ENCODE assay signal across 23 cellular contexts in the genomic region with DNA sequence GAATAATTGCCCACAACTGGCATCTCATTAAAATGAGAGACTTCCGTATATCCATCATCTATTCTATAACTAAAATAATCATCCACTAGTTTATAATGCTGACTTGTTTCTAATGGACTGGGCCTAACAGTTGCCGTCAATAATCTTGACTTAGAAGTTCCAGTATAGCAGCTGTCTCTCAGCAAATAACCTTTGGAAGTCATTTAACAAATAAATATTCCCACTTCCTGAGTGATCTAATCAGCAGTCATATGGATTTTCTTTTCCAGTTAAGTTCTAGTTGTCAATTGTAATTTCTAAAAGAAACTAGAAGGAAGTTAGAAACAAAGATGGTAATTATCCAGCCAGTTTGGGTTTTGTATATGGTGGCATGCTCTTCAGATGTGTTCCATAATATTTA.
DNase-seq lines count a peak whose midpoint lies in the region; FAIRE-seq and TF ChIP-seq lines count a peak whose summit lies in the region.
"Had no signal": no experiment of that assay in that cellular context is flagged by ENCODE, and none has a peak within 500 bp of the region (broad histone marks: within the 10 kb centered on the region; RNA-seq: fewer than 3 reads in every experiment).

No MANE protein-coding gene starts in this region.

- H3K27me3 ChIP-seq in HUES48 (ENCODE audit: control insufficient read depth, insufficient read depth, low read length): no peaks in the 10 kb centered on the region
- H3K27me3 ChIP-seq in endothelial cell of umbilical vein (ENCODE audit: control insufficient read depth in 2 of 2, insufficient read depth in 2 of 2, low read length in 2 of 2): no peaks in the 10 kb centered on the region
- no peaks in the 10 kb centered on the region for H3K27me3 ChIP-seq in mesenchymal stem cell (ENCODE audit: control insufficient read depth in 1 of 2, insufficient read depth in 1 of 2, low read length in 2 of 2)
- H3K27me3 ChIP-seq in smooth muscle cell (ENCODE audit: low read depth): no peaks in the 10 kb centered on the region
- H3K27me3 ChIP-seq: BLaER1 had no signal

- H3K9me3 ChIP-seq in HUES48 (ENCODE audit: control insufficient read depth, insufficient read depth, low read length) (no peaks in the 10 kb centered on the region), endothelial cell of umbilical vein (replicated peaks; ENCODE audit: control insufficient read depth, insufficient read depth, low read length) (no peaks in the 10 kb centered on the region), mesenchymal stem cell (ENCODE audit: control insufficient read depth, low read length) (no peaks in the 10 kb centered on the region), smooth muscle cell (replicated peaks; ENCODE audit: low read depth) (no peaks in the 10 kb centered on the region)
- H3K9me3 ChIP-seq: BLaER1, Caco-2 had no signal

- H3F3A ChIP-seq in smooth muscle cell (ENCODE audit: low read depth): peaks cover 13% of the 10 kb centered on the region

- H3K4ac ChIP-seq in mesenchymal stem cell (ENCODE audit: low read depth in 1 of 2, low read length in 2 of 2): no peak overlapping the region

- H3K4me2 ChIP-seq in endothelial cell of umbilical vein (ENCODE audit: insufficient read depth, low read length) (no peak overlapping the region), mesenchymal stem cell (ENCODE audit: low read length, poor library complexity, severe bottlenecking) (no peak overlapping the region), smooth muscle cell (peak overlapping the region; percentile 75)
- H3K4me2 ChIP-seq: BLaER1 had no signal

- TF ChIP-seq CTCF in endothelial cell of umbilical vein (IDR thresholded peaks at IDR 0.05; ENCODE audit: extremely low read depth in 1 of 2, insufficient read depth in 1 of 2, low read depth in 1 of 2, low read length in 2 of 2) (no peak), smooth muscle cell (IDR thresholded peaks at IDR 0.05; ENCODE audit: borderline replicate concordance, insufficient read depth, poor library complexity, severe bottlenecking) (no peak)

- H3K14ac ChIP-seq in mesenchymal stem cell (ENCODE audit: low read length in 2 of 2): no peak overlapping the region

- H3K9ac ChIP-seq in HUES48 (ENCODE audit: low read depth, low read length) (no peak overlapping the region), endothelial cell of umbilical vein (replicated peaks; ENCODE audit: extremely low read depth, insufficient read depth, low read length) (no peak overlapping the region), mesenchymal stem cell (ENCODE audit: low read length) (no peak overlapping the region), smooth muscle cell (ENCODE audit: low read depth) (no peak overlapping the region)
- H3K9ac ChIP-seq: BLaER1, GM23248 had no signal

- H3K23ac ChIP-seq in mesenchymal stem cell (ENCODE audit: low read length in 2 of 2): no peak overlapping the region

- H3K79me1 ChIP-seq in mesenchymal stem cell (replicated peaks; ENCODE audit: low read length, poor library complexity, severe bottlenecking): no peaks in the 10 kb centered on the region

- no TSS peak for BruUV-seq in endothelial cell of umbilical vein (replicated peaks; lab: Mats Ljungman, UMichigan)

- no peak overlapping the region for H3K18ac ChIP-seq in mesenchymal stem cell (ENCODE audit: low read depth in 1 of 2, low read length in 2 of 2)

- no peak overlapping the region for H2AFZ ChIP-seq in endothelial cell of umbilical vein (ENCODE audit: low read depth, low read length)
- H2AFZ ChIP-seq in mesenchymal stem cell (ENCODE audit: low read depth, low read length): no peak overlapping the region
- H2AFZ ChIP-seq in smooth muscle cell (ENCODE audit: low read depth): no peak overlapping the region
- H2AFZ ChIP-seq: GM23248 had no signal

- POLR2A ChIA-PET in endothelial cell of umbilical vein (lab: Charles Lee): no interaction called here

- no peaks in the 10 kb centered on the region for H3K79me2 ChIP-seq in endothelial cell of umbilical vein (ENCODE audit: control insufficient read depth, insufficient read depth, low read length)
- no peaks in the 10 kb centered on the region for H3K79me2 ChIP-seq in smooth muscle cell (ENCODE audit: low read depth)

- H2BK120ac ChIP-seq in mesenchymal stem cell (ENCODE audit: low read depth, low read length): no peak overlapping the region

- H3K4me3 ChIP-seq in HUES48 (ENCODE audit: low read depth, low read length): no peak overlapping the region
- no peak overlapping the region for H3K4me3 ChIP-seq in endothelial cell of umbilical vein (replicated peaks in 1 of 3; ENCODE audit: insufficient read depth in 1 of 3, low read depth in 1 of 3, low read length in 3 of 3)
- H3K4me3 ChIP-seq in mesenchymal stem cell (ENCODE audit: insufficient read depth in 1 of 2, low read depth in 1 of 2, low read length in 2 of 2): no peak overlapping the region
- no peak overlapping the region for H3K4me3 ChIP-seq in smooth muscle cell
- H3K4me3 ChIP-seq: BLaER1, GM12878, GM23248 had no signal

- H3K9me1 ChIP-seq in endothelial cell of umbilical vein (replicated peaks; ENCODE audit: control insufficient read depth, extremely low read depth, insufficient read depth, low read length): no peaks in the 10 kb centered on the region

- no peak overlapping the region for H2BK5ac ChIP-seq in mesenchymal stem cell (ENCODE audit: low read depth, low read length, poor library complexity, severe bottlenecking)

- FAIRE-seq in endothelial cell of umbilical vein (lab: Jason Lieb, UNC): no peak
- FAIRE-seq: A204.1, G401.6, GM12878, GM19239, H1 had no signal

- no peak for TF ChIP-seq POLR2A in endothelial cell of umbilical vein (IDR thresholded peaks at IDR 0.05; ENCODE audit: low read depth, low read length)

- dilution Hi-C loops in endothelial cell of umbilical vein (cut with MboI; ENCODE audit: extremely low pct_ligation_motif_present, low sequenced_read_pairs): no loop called here

- intact Hi-C loops in endothelial cell of umbilical vein (cut with micrococcal nuclease): no loop called here

- no peak overlapping the region for H4K8ac ChIP-seq in mesenchymal stem cell (ENCODE audit: low read length)

- no peak overlapping the region for H2AK5ac ChIP-seq in mesenchymal stem cell (ENCODE audit: low read length, severe bottlenecking)

- H4K20me1 ChIP-seq in endothelial cell of umbilical vein (replicated peaks; ENCODE audit: control insufficient read depth, extremely low read depth, insufficient read depth, low read length) (no peaks in the 10 kb centered on the region), smooth muscle cell (ENCODE audit: low read depth) (no peaks in the 10 kb centered on the region)
- H4K20me1 ChIP-seq: BLaER1 had no signal

- H3K4me1 ChIP-seq in HUES48 (ENCODE audit: control insufficient read depth, insufficient read depth, low read length): peaks cover 18% of the 10 kb centered on the region
- peaks cover 4% of the 10 kb centered on the region for H3K4me1 ChIP-seq in endothelial cell of umbilical vein (ENCODE audit: control insufficient read depth, extremely low read depth, insufficient read depth, low read length)
- peaks cover 2% of the 10 kb centered on the region for H3K4me1 ChIP-seq in mesenchymal stem cell (ENCODE audit: control insufficient read depth, insufficient read depth, low read depth, low read length)
- peaks cover 42% of the 10 kb centered on the region for H3K4me1 ChIP-seq in smooth muscle cell (ENCODE audit: low read depth)
- H3K4me1 ChIP-seq: BLaER1, Caco-2 had no signal

- H4K91ac ChIP-seq in mesenchymal stem cell (ENCODE audit: low read length): no peak overlapping the region

- H3K36me3 ChIP-seq in HUES48 (ENCODE audit: control insufficient read depth, insufficient read depth, low read length): no peaks in the 10 kb centered on the region
- no peaks in the 10 kb centered on the region for H3K36me3 ChIP-seq in endothelial cell of umbilical vein (ENCODE audit: control insufficient read depth in 2 of 2, extremely low read depth in 1 of 2, insufficient read depth in 2 of 2, low read length in 2 of 2)
- H3K36me3 ChIP-seq in mesenchymal stem cell (ENCODE audit: control insufficient read depth in 1 of 2, insufficient read depth in 2 of 2, low read depth in 1 of 2, low read length in 2 of 2): no peaks in the 10 kb centered on the region
- H3K36me3 ChIP-seq in smooth muscle cell (ENCODE audit: low read depth): no peaks in the 10 kb centered on the region
- H3K36me3 ChIP-seq: BLaER1 had no signal

- 98% methylated on average over 2 of the region's 2 CpGs for WGBS in mesenchymal stem cell
- WGBS in smooth muscle cell (ENCODE audit: low lambda C conversion rate): 91% methylated on average over 2 of the region's 2 CpGs

- H2BK12ac ChIP-seq in mesenchymal stem cell (ENCODE audit: low read length in 2 of 2): no peak overlapping the region

- peak; percentile 27 for DNase-seq in endothelial cell of umbilical vein (ENCODE audit: low read depth, low spot score)
- no peak for DNase-seq in mesenchymal stem cell
- no peak for DNase-seq in smooth muscle cell (lab: John Stamatoyannopoulos, UW; ENCODE audit: unreplicated experiment)
- DNase-seq in NAMALWA (ENCODE audit: low spot score): no peak
- no peak for DNase-seq in GDM1 (lab: John Stamatoyannopoulos, UW)
- no peak for DNase-seq in HT-29 (ENCODE audit: low spot score)
- DNase-seq: Caco-2; CD4-positive, CD25-positive, alpha-beta regulatory T cell; CD8-positive, alpha-beta T cell; DMS153; DND-41; GM23248; H7; HCEC 1CT had no signal

- CTCF ChIA-PET in endothelial cell of umbilical vein (lab: Charles Lee): interaction anchor here (1.3 to 3.9 kb wide), 2 partner anchors 37 to 57 kb away, joined by 3 to 17 read pairs; no protein-coding TSS in a partner anchor

- H2BK15ac ChIP-seq in mesenchymal stem cell (ENCODE audit: low read depth, poor library complexity, severe bottlenecking): no peak overlapping the region

- H3K27ac ChIP-seq in HUES48 (ENCODE audit: low read depth, low read length) (peak overlapping the region; percentile 86), endothelial cell of umbilical vein (ENCODE audit: insufficient read depth, low read depth, low read length) (no peak overlapping the region), mesenchymal stem cell (ENCODE audit: low read length, poor library complexity, severe bottlenecking) (peak overlapping the region; percentile 95), smooth muscle cell (ENCODE audit: low read depth) (peak overlapping the region; percentile 72)
- H3K27ac ChIP-seq: 22Rv1, BLaER1, C4-2B, GM23248 had no signal

TF ChIP-seq in endothelial cell of umbilical vein, 7 proteins besides CTCF, POLR2A, EP300 and RAD21:
- TF ChIP-seq GATA2 (IDR thresholded peaks at IDR 0.05; ENCODE audit: insufficient read depth, insufficient read length, low read depth, low read length) (peak; percentile 25), FOS (IDR thresholded peaks at IDR 0.05; ENCODE audit: borderline replicate concordance, insufficient read depth, low read length) (peak; percentile 10), MYC (IDR thresholded peaks at IDR 0.05; ENCODE audit: low read depth, low read length) (no peak)
- TF ChIP-seq, protein P1, sequence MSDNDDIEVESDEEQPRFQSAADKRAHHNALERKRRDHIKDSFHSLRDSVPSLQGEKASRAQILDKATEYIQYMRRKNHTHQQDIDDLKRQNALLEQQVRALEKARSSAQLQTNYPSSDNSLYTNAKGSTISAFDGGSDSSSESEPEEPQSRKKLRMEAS (IDR thresholded peaks at IDR 0.05; ENCODE audit: insufficient read depth, insufficient read length): no peak
